In the genomic region with DNA sequence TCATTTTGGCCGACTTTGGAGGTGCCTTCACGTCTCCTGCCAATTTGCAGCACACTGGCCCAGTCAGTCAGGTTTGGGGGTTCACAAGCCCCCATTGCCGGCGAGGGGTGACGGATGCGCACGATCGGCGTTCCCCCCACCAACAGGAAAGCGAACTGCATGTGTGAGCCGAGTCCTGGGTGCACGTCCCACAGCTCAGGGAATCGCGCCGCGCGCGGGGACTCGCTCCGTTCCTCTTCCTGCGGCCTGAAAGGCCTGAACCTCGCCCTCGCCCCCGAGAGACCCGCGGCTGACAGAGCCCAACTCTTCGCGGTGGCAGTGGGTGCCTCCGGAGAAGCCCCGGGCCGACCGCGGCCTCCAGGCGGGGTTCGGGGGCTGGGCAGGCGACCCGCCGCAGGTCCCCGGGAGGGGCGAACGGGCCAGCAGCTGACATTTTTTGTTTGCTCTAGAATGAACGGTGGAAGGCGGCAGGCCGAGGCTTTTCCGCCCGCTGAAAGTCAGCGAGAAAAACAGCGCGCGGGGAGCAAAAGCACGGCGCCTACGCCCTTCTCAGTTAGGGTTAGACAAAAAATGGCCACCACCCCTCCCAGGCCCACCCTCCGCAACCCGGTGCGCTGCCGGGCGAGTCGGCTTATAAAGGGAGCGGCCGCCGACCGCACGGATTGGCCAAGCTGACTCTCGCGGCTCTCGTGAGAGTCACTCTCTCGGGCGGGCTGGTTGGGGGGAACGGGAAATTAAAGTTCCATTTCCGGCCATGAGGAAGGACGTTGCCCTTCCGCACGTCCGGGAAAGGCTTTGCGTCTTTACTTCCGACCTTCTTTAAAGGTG, we compare ENCODE assay signal across 8 cellular contexts. TPM values are rescaled to one million over a fixed set of nuclear protein-coding genes. Genes with fewer than 3 reads are reported as not detected.
A peak's percentile ranks its signal among the peaks of the same experiment; 100 is the strongest.
DNase-seq lines count a peak whose midpoint lies in the region; ATAC-seq and TF ChIP-seq lines count a peak whose summit lies in the region.

A gene (minus strand): TSS at position 608 of the 828 bp plus-strand sequence.

- peak in 1 of 2 donors; percentile 94 for TF ChIP-seq POLR2A in lower leg skin (IDR thresholded peaks at IDR 0.05)

- H3K4me3 ChIP-seq in lower leg skin (ENCODE audit: low read depth, poor library complexity, severe bottlenecking), result peak within 1 kb of the TSS; percentile 97

- no peaks in the 10 kb centered on the region for H3K27me3 Mint-ChIP-seq in activated CD8-positive, alpha-beta T cell treated with anti-CD3 and anti-CD28 coated beads, Interleukin-2, amount 10 ng/mL, durations not matched to agents 7 days and 5 days (ENCODE audit: low read depth)

- peak within 1 kb of the TSS; percentile 92 for H3K4me3 Mint-ChIP-seq in activated CD8-positive, alpha-beta T cell treated with anti-CD3 and anti-CD28 coated beads, Interleukin-2, amount 10 ng/mL, durations not matched to agents 7 days and 5 days

- WGBS in lower leg skin, 2 donors, result 1% methylated on average over 44 of the region's 77 CpGs

- peaks cover 35% of the 10 kb centered on the region for H3K4me1 Mint-ChIP-seq in activated CD8-positive, alpha-beta T cell treated with anti-CD3 and anti-CD28 coated beads, Interleukin-2, amount 10 ng/mL, durations not matched to agents 7 days and 5 days (ENCODE audit: low read depth)

- peak; percentile 83 for ATAC-seq in GM19324 (IDR thresholded peaks at IDR 0.05; ENCODE audit: low FRiP score, unreplicated experiment)
- peak; percentile 81 for ATAC-seq in HG03460 (IDR thresholded peaks at IDR 0.05; ENCODE audit: unreplicated experiment)
- ATAC-seq in activated CD8-positive, alpha-beta T cell treated with anti-CD3 and anti-CD28 coated beads, Interleukin-2, amount 10 ng/mL, durations not matched to agents 7 days and 5 days, result peak; percentile 87

- POLR2A ChIA-PET in activated CD8-positive, alpha-beta T cell treated with anti-CD3 and anti-CD28 coated beads, Interleukin-2, amount 10 ng/mL, durations not matched to agents 7 days and 5 days (lab: Charles Lee), result interaction anchor here (0.7 to 3.2 kb wide), 7 partner anchors 8 to 269 kb away, joined by 3 to 47 read pairs (median 3); a partner anchor contains a TSS

- H3K36me3 Mint-ChIP-seq in activated CD8-positive, alpha-beta T cell treated with anti-CD3 and anti-CD28 coated beads, Interleukin-2, amount 10 ng/mL, durations not matched to agents 7 days and 5 days (ENCODE audit: low read depth), result peaks cover 7% of the 10 kb centered on the region

- peak; percentile 40 to 93 (median 82) for DNase-seq in C1 segment of cervical spinal cord (lab: John Stamatoyannopoulos, UW)
- DNase-seq in NCI-H748 treated with DMSO at 0.1 percent for 48 hours (lab: John Stamatoyannopoulos, UW), result peak; percentile 46
- peak; percentile 96 for DNase-seq in activated CD8-positive, alpha-beta T cell treated with anti-CD3 and anti-CD28 coated beads, Interleukin-2, amount 10 ng/mL, durations not matched to agents 7 days and 5 days
- DNase-seq in ecto neural progenitor cell (ENCODE audit: low spot score), result peak; percentile 91
- DNase-seq in lower leg skin (ENCODE audit: low spot score in 2 of 2), result peak; percentile 92 to 99
- peak; percentile 87 to 90 for DNase-seq in stimulated activated CD4-positive, alpha-beta T cell treated with anti-CD3 and anti-CD28 coated beads, Interleukin-4, amount 100 ng/mL, for 48 hours (ENCODE audit: low read depth in 2 of 2)

- intact Hi-C loops in lower leg skin (cut with DNase I; ENCODE audit: low total_unique reads), result no loop called here

- peak within 1 kb of the TSS; percentile 98 for H3K27ac Mint-ChIP-seq in activated CD8-positive, alpha-beta T cell treated with anti-CD3 and anti-CD28 coated beads, Interleukin-2, amount 10 ng/mL, durations not matched to agents 7 days and 5 days

- H3K9me3 Mint-ChIP-seq in activated CD8-positive, alpha-beta T cell treated with anti-CD3 and anti-CD28 coated beads, Interleukin-2, amount 10 ng/mL, durations not matched to agents 7 days and 5 days (ENCODE audit: insufficient read depth), result no peaks in the 10 kb centered on the region

- no peak for TF ChIP-seq CTCF in lower leg skin (IDR thresholded peaks at IDR 0.05)

- CTCF ChIA-PET in activated CD8-positive, alpha-beta T cell treated with anti-CD3 and anti-CD28 coated beads, Interleukin-2, amount 10 ng/mL, durations not matched to agents 7 days and 5 days (lab: Charles Lee), result interaction anchor here (0.9 to 3.1 kb wide), 5 partner anchors 8 to 97 kb away, joined by 3 to 13 read pairs (median 5); a partner anchor contains a TSS

RNA-seq across cellular contexts. Expression of the gene that starts here (rescaled TPM):
- 10 to 100 TPM in 1 of 2 experiments, 1 to 10 TPM in 1; 6.9 to 10.8 TPM for total RNA-seq in activated CD8-positive, alpha-beta T cell treated with anti-CD3 and anti-CD28 coated beads, Interleukin-2, amount 10 ng/mL, durations not matched to agents 7 days and 5 days
- total RNA-seq in lower leg skin, result 100 to 1,000 TPM in 2 of 4 donors, 10 to 100 TPM in 2; 69.6 to 342 (median 107) TPM

Comparison
In these comparisons a context has a peak if more than half of its experiments do, and no peak if none do; other contexts are left out.
1. Peak in every context shown above with its lines: DNase-seq, ATAC-seq and H3K4me3 ChIP-seq.
2. RNA of the gene that starts here (total RNA-seq): 69.6 to 342 TPM in lower leg skin; 6.9 to 10.8 TPM in activated CD8-positive, alpha-beta T cell treated with anti-CD3 and anti-CD28 coated beads, Interleukin-2, amount 10 ng/mL, durations not matched to agents 7 days and 5 days; every median in the first group is over 4 times any median in the second.
3. DNase-seq: peak in every context shown above with its lines; median percentile 96 in activated CD8-positive, alpha-beta T cell treated with anti-CD3 and anti-CD28 coated beads, Interleukin-2, amount 10 ng/mL, durations not matched to agents 7 days and 5 days; 96 in lower leg skin; 91 in ecto neural progenitor cell; 88 in stimulated activated CD4-positive, alpha-beta T cell treated with anti-CD3 and anti-CD28 coated beads, Interleukin-4, amount 100 ng/mL, for 48 hours; 82 in C1 segment of cervical spinal cord; 46 in NCI-H748 treated with DMSO at 0.1 percent for 48 hours.